ENCODE assay signal across 8 cellular contexts in genomic region chr4:15755781-15756180, GRCh38. TPM values are rescaled to one million over a fixed set of nuclear protein-coding genes. Genes with fewer than 3 reads are reported as not detected.
DNase-seq lines count a peak whose midpoint lies in the region; ATAC-seq, FAIRE-seq and TF ChIP-seq lines count a peak whose summit lies in the region.
"Had no signal": no experiment of that assay in that cellular context is flagged by ENCODE, and none has a peak within 500 bp of the region (broad histone marks: within the 10 kb centered on the region; RNA-seq: fewer than 3 reads in every experiment).

No MANE protein-coding gene starts in this region.

- TF ChIP-seq CTCF in KMS-11 (conservative IDR thresholded peaks at IDR 0.05; ENCODE audit: low read depth, low read length) (no peak), keratinocyte (optimal IDR thresholded peaks at IDR 0.05 in 1 of 3, IDR thresholded peaks at IDR 0.05 in 1 of 3, conservative IDR thresholded peaks at IDR 0.05 in 1 of 3; ENCODE audit: extremely low read depth in 1 of 3, insufficient read depth in 2 of 3, low read length in 3 of 3) (no peak)

- H2AFZ ChIP-seq in KMS-11 (ENCODE audit: low read depth) (peak overlapping the region; percentile 27; the same call in 1 of the 2 replicates), keratinocyte (ENCODE audit: control insufficient read depth, low read length) (no peak overlapping the region)

- H3K27me3 ChIP-seq in KMS-11 (ENCODE audit: insufficient read depth, low read depth), result no peaks in the 10 kb centered on the region
- no peaks in the 10 kb centered on the region for H3K27me3 ChIP-seq in keratinocyte (ENCODE audit: control insufficient read depth, extremely low read depth, insufficient read depth, low read length)

- no peaks in the 10 kb centered on the region for H3K79me2 ChIP-seq in KMS-11 (ENCODE audit: insufficient read depth, low read depth)
- H3K79me2 ChIP-seq in keratinocyte (ENCODE audit: control insufficient read depth, insufficient read depth, low read length), result no peaks in the 10 kb centered on the region

- peaks cover 52% of the 10 kb centered on the region for H3K4me1 ChIP-seq in KMS-11 (ENCODE audit: low read depth, poor library complexity, severe bottlenecking)
- H3K4me1 ChIP-seq in keratinocyte (ENCODE audit: control insufficient read depth, extremely low read depth, insufficient read depth, low read length), result peaks cover 7% of the 10 kb centered on the region

- H3K9ac ChIP-seq in KMS-11, result no peak overlapping the region
- H3K9ac ChIP-seq in keratinocyte (ENCODE audit: control insufficient read depth, extremely low read depth, insufficient read depth, low read length), result no peak overlapping the region

- H4K20me1 ChIP-seq in KMS-11 (ENCODE audit: insufficient read depth) (no peaks in the 10 kb centered on the region), keratinocyte (ENCODE audit: control insufficient read depth, extremely low read depth, insufficient read depth, low read length) (no peaks in the 10 kb centered on the region)

- H3K9me3 ChIP-seq in keratinocyte (ENCODE audit: control insufficient read depth, low read depth, low read length), result no peaks in the 10 kb centered on the region

- H3K27ac ChIP-seq in KMS-11 (peak overlapping the region; percentile 33; the same call in 1 of the 2 replicates), keratinocyte (ENCODE audit: control insufficient read depth, insufficient read depth, low read length) (no peak overlapping the region)

- H3K4me3 ChIP-seq in KMS-11 (IDR thresholded peaks at IDR 0.05; ENCODE audit: insufficient read depth, low read depth, low read length), result no peak overlapping the region
- H3K4me3 ChIP-seq in keratinocyte (ENCODE audit: control insufficient read depth in 2 of 3, extremely low read depth in 1 of 3, insufficient read depth in 2 of 3, low read depth in 1 of 3, low read length in 3 of 3), result no peak overlapping the region

- DNase-seq in keratinocyte (ENCODE audit: low read depth, low spot score), result no peak
- no peak for DNase-seq in NCI-H446 (lab: John Stamatoyannopoulos, UW)
- DNase-seq in GM03348 (ENCODE audit: low spot score), result no peak
- no peak for DNase-seq in SIG-M5 treated with dmso at 0.1 percent for 504 hours (lab: John Stamatoyannopoulos, UW; ENCODE audit: unreplicated experiment)
- DNase-seq: NCI-H2029 had no signal

- ATAC-seq in GM19025 (IDR thresholded peaks at IDR 0.05; ENCODE audit: low read depth, unreplicated experiment) (peak; percentile 7), GM21737 (IDR thresholded peaks at IDR 0.05; ENCODE audit: unreplicated experiment) (peak; percentile 26)

- H3K9me1 ChIP-seq in keratinocyte (ENCODE audit: control insufficient read depth, extremely low read depth, insufficient read depth, low read length), result no peaks in the 10 kb centered on the region

- H3K4me2 ChIP-seq in KMS-11, result peak overlapping the region; percentile 57
- H3K4me2 ChIP-seq in keratinocyte (ENCODE audit: control insufficient read depth, extremely low read depth, insufficient read depth, low read depth, low read length), result peak overlapping the region; percentile 17

- no peaks in the 10 kb centered on the region for H3K36me3 ChIP-seq in KMS-11 (ENCODE audit: insufficient read depth)
- H3K36me3 ChIP-seq in keratinocyte (ENCODE audit: control insufficient read depth in 2 of 2, extremely low read depth in 1 of 2, insufficient read depth in 2 of 2, low read length in 2 of 2), result no peaks in the 10 kb centered on the region

- no peak for FAIRE-seq in keratinocyte (lab: Jason Lieb, UNC)

- dilution Hi-C loops in keratinocyte (cut with MboI; ENCODE audit: extremely low pct_ligation_motif_present, low sequenced_read_pairs), result no loop called here

RNA-seq across cellular contexts. Expression of gene CD38, which starts 22.3 kb away (rescaled TPM):
- 0.02 to 0.08 TPM (median 0.05 TPM) in 3 replicates for polyA plus RNA-seq in keratinocyte
- polyA plus RNA-seq in keratinocyte (2011; ENCODE audit: low read depth), result not detected
- polyA plus RNA-seq in keratinocyte (2011; cell fraction: cytosol; rRNA removed), result 0.04 and 0.19 TPM in 2 replicates
- 0.06 and 0.07 TPM in 2 replicates for polyA plus RNA-seq in keratinocyte (2011; cell fraction: nucleus; rRNA removed)
- polyA plus RNA-seq in keratinocyte (2012; ENCODE audit: low replicate concordance), result not detected in 2 replicates
- polyA minus RNA-seq in keratinocyte, result 0.10 TPM in 1 of 3 replicates, not detected in the others
- not detected for polyA minus RNA-seq in keratinocyte (2011; cell fraction: cytosol; rRNA and poly(A)+ RNA removed)
- not detected in 2 replicates for polyA minus RNA-seq in keratinocyte (2011; cell fraction: nucleus; rRNA and poly(A)+ RNA removed)

RNA-seq across cellular contexts. Expression of gene BST1, which starts 52.9 kb away (rescaled TPM):
- 0.58 to 1.2 TPM (median 1.1 TPM) in 3 replicates for polyA plus RNA-seq in keratinocyte
- polyA plus RNA-seq in keratinocyte (2011; ENCODE audit: low read depth), result 0.37 TPM
- polyA plus RNA-seq in keratinocyte (2011; cell fraction: cytosol; rRNA removed), result 0.64 and 1.1 TPM in 2 replicates
- 0.33 and 0.88 TPM in 2 replicates for polyA plus RNA-seq in keratinocyte (2011; cell fraction: nucleus; rRNA removed)
- 0.83 and 1.3 TPM in 2 replicates for polyA plus RNA-seq in keratinocyte (2012; ENCODE audit: low replicate concordance)
- 0.20 to 0.54 TPM (median 0.43 TPM) in 3 replicates for polyA minus RNA-seq in keratinocyte
- polyA minus RNA-seq in keratinocyte (2011; cell fraction: cytosol; rRNA and poly(A)+ RNA removed), result not detected
- polyA minus RNA-seq in keratinocyte (2011; cell fraction: nucleus; rRNA and poly(A)+ RNA removed), result 0.54 TPM in 1 of 2 replicates, not detected in the other
